In genomic region chr4:675980-676870, GRCh38 we compare ENCODE assay signal across 12 cellular contexts. TPM values are rescaled to one million over a fixed set of nuclear protein-coding genes. Genes with fewer than 3 reads are reported as not detected.
DNase-seq lines count a peak whose midpoint lies in the region; ATAC-seq and TF ChIP-seq lines count a peak whose summit lies in the region.
"Had no signal": no experiment of that assay in that cellular context is flagged by ENCODE, and none has a peak within 500 bp of the region (broad histone marks: within the 10 kb centered on the region; RNA-seq: fewer than 3 reads in every experiment).

No MANE protein-coding gene starts in this region.

- H3K4me3 ChIP-seq in GM23338, result no peak overlapping the region
- H3K4me3 ChIP-seq in parathyroid adenoma (ENCODE audit: low read depth, low read length), result no peak overlapping the region
- H3K4me3 ChIP-seq: body of pancreas had no signal

- H3K36me3 Mint-ChIP-seq in T-helper 1 cell treated with Interleukin-12 subunit alpha and Interleukin-12 subunit beta and Interleukin-4 antibody, amounts not matched to agents 30 μg/mL and 1 μg/mL, for 36 hours (ENCODE audit: low read depth), result peaks cover 14% of the 10 kb centered on the region
- H3K36me3 Mint-ChIP-seq in GM23338 (ENCODE audit: low read depth) (peaks cover 25% of the 10 kb centered on the region), WTC11 (peaks cover 17% of the 10 kb centered on the region)

- DNase-seq in T-helper 1 cell (no peak), GM23338 (ENCODE audit: low spot score) (no peak), WTC11 (ENCODE audit: low spot score) (no peak), dermis blood vessel endothelial cell (no peak), NCI-H1092 treated with DMSO at 0.1 percent for 48 hours (lab: John Stamatoyannopoulos, UW) (no peak), HuH-7.5 (ENCODE audit: low spot score) (no peak)
- DNase-seq: ACHN, body of pancreas had no signal

- POLR2A ChIA-PET in WTC11 (lab: Charles Lee), result no interaction called here

- no peak overlapping the region for H3K27ac ChIP-seq in GM23338 (ENCODE audit: low read depth)
- H3K27ac ChIP-seq in parathyroid adenoma, result peak overlapping the region; percentile 39
- H3K27ac ChIP-seq: body of pancreas, thoracic aorta had no signal

- H3K27me3 Mint-ChIP-seq in T-helper 1 cell treated with Interleukin-12 subunit alpha and Interleukin-12 subunit beta and Interleukin-4 antibody, amounts not matched to agents 30 μg/mL and 1 μg/mL, for 36 hours (ENCODE audit: low read depth), result no peaks in the 10 kb centered on the region
- H3K27me3 Mint-ChIP-seq in GM23338 (ENCODE audit: insufficient read depth, low read depth, poor library complexity) (peaks cover 19% of the 10 kb centered on the region), WTC11 (ENCODE audit: low read depth) (peaks cover 3% of the 10 kb centered on the region)

- H3K4me1 Mint-ChIP-seq in T-helper 1 cell treated with Interleukin-12 subunit alpha and Interleukin-12 subunit beta and Interleukin-4 antibody, amounts not matched to agents 30 μg/mL and 1 μg/mL, for 36 hours (ENCODE audit: low read depth), result peaks cover 9% of the 10 kb centered on the region
- H3K4me1 Mint-ChIP-seq in GM23338, result peaks cover 9% of the 10 kb centered on the region
- H3K4me1 Mint-ChIP-seq in WTC11, result peaks cover 11% of the 10 kb centered on the region

- no peak overlapping the region for H3K4me2 ChIP-seq in GM23338
- no peak overlapping the region for H3K4me2 ChIP-seq in parathyroid adenoma (ENCODE audit: low read length)

- CTCF ChIA-PET in WTC11 (lab: Charles Lee), result interaction anchor here (1.0 to 3.2 kb wide), 3 partner anchors 7 to 74 kb away, joined by 4 to 22 read pairs (median 5); no protein-coding TSS in a partner anchor

- no peak for ATAC-seq in GM23338
- ATAC-seq in WTC11, result no peak
- ATAC-seq: body of pancreas, sciatic nerve had no signal

- no peaks in the 10 kb centered on the region for H3K27me3 ChIP-seq in GM23338 (ENCODE audit: insufficient read depth)
- H3K27me3 ChIP-seq in parathyroid adenoma (ENCODE audit: control insufficient read depth, insufficient read depth, low read length), result no peaks in the 10 kb centered on the region
- H3K27me3 ChIP-seq: body of pancreas had no signal

- no peak overlapping the region for H3K9ac ChIP-seq in parathyroid adenoma

- TF ChIP-seq CTCF in GM23338 (conservative IDR thresholded peaks at IDR 0.05; ENCODE audit: low read depth in 2 of 2) (no peak), WTC11 (IDR thresholded peaks at IDR 0.05) (no peak), parathyroid adenoma (IDR thresholded peaks at IDR 0.05) (no peak)

- no peaks in the 10 kb centered on the region for H3K9me2 ChIP-seq in GM23338 (ENCODE audit: insufficient read depth)

- no peaks in the 10 kb centered on the region; the same call in 1 of the 2 replicates for H4K20me1 ChIP-seq in GM23338 (replicated peaks; ENCODE audit: insufficient read depth)

- peaks cover 13% of the 10 kb centered on the region for H3F3A ChIP-seq in GM23338 (replicated peaks; ENCODE audit: low read depth)

- peak overlapping the region; percentile 31 for H3K27ac Mint-ChIP-seq in T-helper 1 cell treated with Interleukin-12 subunit alpha and Interleukin-12 subunit beta and Interleukin-4 antibody, amounts not matched to agents 30 μg/mL and 1 μg/mL, for 36 hours
- no peak overlapping the region for H3K27ac Mint-ChIP-seq in GM23338
- H3K27ac Mint-ChIP-seq in WTC11, result no peak overlapping the region

- peak overlapping the region; percentile 42 for H3K4me3 Mint-ChIP-seq in T-helper 1 cell treated with Interleukin-12 subunit alpha and Interleukin-12 subunit beta and Interleukin-4 antibody, amounts not matched to agents 30 μg/mL and 1 μg/mL, for 36 hours
- peak overlapping the region; percentile 93; the same call in 2 of the 3 replicates for H3K4me3 Mint-ChIP-seq in GM23338
- peak overlapping the region; percentile 86 for H3K4me3 Mint-ChIP-seq in WTC11

- H3K36me3 ChIP-seq in GM23338 (ENCODE audit: insufficient read depth) (peaks cover 20% of the 10 kb centered on the region), parathyroid adenoma (ENCODE audit: control insufficient read depth, insufficient read depth, low read length) (no peaks in the 10 kb centered on the region)

- H3K4me1 ChIP-seq in GM23338 (ENCODE audit: insufficient read depth) (peaks cover 6% of the 10 kb centered on the region), parathyroid adenoma (peaks cover 5% of the 10 kb centered on the region)

- no peaks in the 10 kb centered on the region for H3K9me3 ChIP-seq in parathyroid adenoma (ENCODE audit: control insufficient read depth, low read length)
- H3K9me3 ChIP-seq: body of pancreas, thoracic aorta had no signal

- H2AFZ ChIP-seq in GM23338 (no peak overlapping the region), parathyroid adenoma (no peak overlapping the region)

- H3K79me2 ChIP-seq in GM23338 (replicated peaks; ENCODE audit: insufficient read depth) (peaks cover 12% of the 10 kb centered on the region), parathyroid adenoma (no peaks in the 10 kb centered on the region)

- no peaks in the 10 kb centered on the region for H3K9me3 Mint-ChIP-seq in T-helper 1 cell treated with Interleukin-12 subunit alpha and Interleukin-12 subunit beta and Interleukin-4 antibody, amounts not matched to agents 30 μg/mL and 1 μg/mL, for 36 hours
- peaks cover 3% of the 10 kb centered on the region; the same call in 1 of the 3 replicates for H3K9me3 Mint-ChIP-seq in GM23338
- no peaks in the 10 kb centered on the region for H3K9me3 Mint-ChIP-seq in WTC11

TF ChIP-seq in GM23338, 12 proteins besides CTCF, POLR2A, EP300 and RAD21 (continues in another document):
- TF ChIP-seq CREB1 (CRISPR knock-in tag; IDR thresholded peaks at IDR 0.05; ENCODE audit: low read depth), result no peak

TF ChIP-seq in WTC11, 78 proteins besides CTCF, POLR2A, EP300 and RAD21:
- TF ChIP-seq OVOL2 (CRISPR knock-in tag; IDR thresholded peaks at IDR 0.05; ENCODE audit: borderline replicate concordance) (no peak), GABPB1 (CRISPR knock-in tag; IDR thresholded peaks at IDR 0.05) (no peak), ZNF232 (CRISPR knock-in tag; IDR thresholded peaks at IDR 0.05) (no peak), E2F1 (CRISPR knock-in tag; IDR thresholded peaks at IDR 0.05) (no peak)

RNA-seq across cellular contexts. Expression of gene MYL5, which starts 1.9 kb away (rescaled TPM):
- total RNA-seq in GM23338 (2014; rRNA removed; shearing (Covaris generic)), result 2.2 and 4.4 TPM in 2 replicates
- polyA plus RNA-seq in GM23338 (2016; fragmentation: Nextera tagmentation; extraction: Ambion mirVana), result 3.0 and 5.7 TPM in 2 replicates
- total RNA-seq in WTC11 (2021) (12.1 to 22.2 TPM (median 14.8 TPM) in 3 replicates), dermis blood vessel endothelial cell (7.3 and 13.6 TPM in 2 replicates)

RNA-seq across cellular contexts. Expression of gene ATP5ME, which starts 2.1 kb away (rescaled TPM):
- 60.5 and 149 TPM in 2 replicates for total RNA-seq in GM23338 (2014; rRNA removed; shearing (Covaris generic))
- 2,021 and 2,519 TPM in 2 replicates for polyA plus RNA-seq in GM23338 (2016; fragmentation: Nextera tagmentation; extraction: Ambion mirVana)
- total RNA-seq in WTC11 (2021) (458 to 478 TPM (median 468 TPM) in 3 replicates), dermis blood vessel endothelial cell (95.5 and 96.7 TPM in 2 replicates)

RNA-seq across cellular contexts. Expression of gene SLC49A3, which starts 12.7 kb away (rescaled TPM):
- 2.6 and 3.7 TPM in 2 replicates for total RNA-seq in GM23338 (2014; rRNA removed; shearing (Covaris generic))
- polyA plus RNA-seq in GM23338 (2016; fragmentation: Nextera tagmentation; extraction: Ambion mirVana), result 1.1 and 1.3 TPM in 2 replicates
- total RNA-seq in WTC11 (2021), result 5.8 to 6.8 TPM (median 6.7 TPM) in 3 replicates
- 9.9 and 10.6 TPM in 2 replicates for total RNA-seq in dermis blood vessel endothelial cell

RNA-seq across cellular contexts. Expression of gene PCGF3, which starts 29.4 kb away (rescaled TPM):
- 49.0 and 53.8 TPM in 2 replicates for total RNA-seq in GM23338 (2014; rRNA removed; shearing (Covaris generic))
- 31.0 and 33.1 TPM in 2 replicates for polyA plus RNA-seq in GM23338 (2016; fragmentation: Nextera tagmentation; extraction: Ambion mirVana)
- 59.2 to 65.7 TPM (median 62.8 TPM) in 3 replicates for total RNA-seq in WTC11 (2021)
- total RNA-seq in dermis blood vessel endothelial cell, result 64.3 and 104 TPM in 2 replicates

RNA-seq across cellular contexts. Expression of gene PDE6B, which starts 50.9 kb away (rescaled TPM):
- total RNA-seq in GM23338 (2014; rRNA removed; shearing (Covaris generic)), result 3.1 and 5.0 TPM in 2 replicates
- 3.3 and 3.4 TPM in 2 replicates for polyA plus RNA-seq in GM23338 (2016; fragmentation: Nextera tagmentation; extraction: Ambion mirVana)
- total RNA-seq in WTC11 (2021), result 7.1 to 13.1 TPM (median 13.0 TPM) in 3 replicates
- 7.3 and 7.5 TPM in 2 replicates for total RNA-seq in dermis blood vessel endothelial cell

Comparison
In these comparisons a context has a peak if more than half of its experiments do, and no peak if none do; other contexts are left out.
1. H3K4me3 Mint-ChIP-seq: peak in every context shown above with its lines; median percentile 93 in GM23338; 86 in WTC11; 42 in T-helper 1 cell treated with Interleukin-12 subunit alpha and Interleukin-12 subunit beta and Interleukin-4 antibody, amounts not matched to agents 30 μg/mL and 1 μg/mL, for 36 hours.